In the genomic region with DNA sequence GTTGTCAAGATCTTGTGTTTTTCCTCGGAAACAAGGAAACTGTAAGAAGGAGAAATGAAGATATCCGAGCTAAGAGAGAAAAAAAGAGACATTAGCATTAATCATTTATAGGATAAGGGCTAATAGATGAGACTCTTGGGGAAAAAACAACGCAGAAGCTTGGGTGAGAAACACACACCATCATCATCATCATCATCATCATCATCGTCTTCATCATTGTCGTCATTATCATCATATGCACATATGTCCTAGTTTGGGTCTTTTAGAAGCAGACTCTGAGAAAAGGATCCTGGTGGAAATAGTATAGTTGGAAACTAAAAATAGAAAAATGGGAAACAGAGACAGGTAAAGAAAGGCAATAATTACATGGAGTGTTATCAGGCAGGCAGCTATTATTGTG, we compare ENCODE assay signal across 7 cellular contexts.
"Had no signal": no experiment of that assay in that cellular context is flagged by ENCODE, and none has a peak within 500 bp of the region (broad histone marks: within the 10 kb centered on the region; RNA-seq: fewer than 3 reads in every experiment).

No MANE protein-coding gene starts in this region.

- H3K9ac ChIP-seq: KMS-11 had no signal

- H3K27ac ChIP-seq: HL-60, KMS-11 had no signal

- ATAC-seq: K562 had no signal

- H3K4me3 Mint-ChIP-seq: IgD-negative memory B cell had no signal

- H3K27ac Mint-ChIP-seq: IgD-negative memory B cell had no signal

- FAIRE-seq: K562 had no signal

- H3K4me2 ChIP-seq: KMS-11 had no signal

- DNase-seq: IMR-90, KBM-7, KG1 had no signal

- H3K4me3 ChIP-seq: K562 had no signal
